23 cellular contexts compared by ENCODE assay signal in the genomic region with DNA sequence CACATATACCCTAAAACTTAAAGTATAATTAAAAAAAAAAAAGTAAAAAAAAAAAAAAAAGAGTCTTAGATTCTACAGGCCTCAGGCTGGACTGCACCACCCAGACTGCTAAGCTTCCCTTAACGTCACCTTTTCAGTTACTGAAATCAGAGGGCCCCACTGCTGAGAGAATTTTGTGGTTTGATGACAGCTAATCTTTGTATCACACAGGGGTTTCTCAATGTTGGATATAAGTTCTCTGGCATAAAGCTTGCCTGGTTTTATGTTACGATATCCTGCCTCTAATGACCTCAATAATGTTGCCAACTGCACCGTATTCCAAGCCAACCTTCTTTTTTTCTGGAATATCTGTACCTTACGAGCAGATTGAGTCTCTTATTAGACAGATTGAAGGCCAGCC. TPM values are rescaled to one million over a fixed set of nuclear protein-coding genes. Genes with fewer than 3 reads are reported as not detected.
DNase-seq lines count a peak whose midpoint lies in the region; ATAC-seq and TF ChIP-seq lines count a peak whose summit lies in the region.
"Had no signal": no experiment of that assay in that cellular context is flagged by ENCODE, and none has a peak within 500 bp of the region (broad histone marks: within the 10 kb centered on the region; RNA-seq: fewer than 3 reads in every experiment).

No MANE protein-coding gene starts in this region.

- no peaks in the 10 kb centered on the region for H3K9me2 ChIP-seq in PC-3 (replicated peaks; ENCODE audit: low read length)

- intact Hi-C loops in IMR-90 (cut with micrococcal nuclease) (loop anchor here (10.0 kb wide), 2 partner anchors 92 to 272 kb away; no protein-coding TSS in a partner anchor), PC-3 (cut with micrococcal nuclease) (no loop called here)

- no peak overlapping the region for H3K18ac ChIP-seq in IMR-90 (ENCODE audit: low read depth, low read length)

- DNase-seq in IMR-90 (no peak), PC-3 (peak; percentile 20), cardiac fibroblast (ENCODE audit: low read depth in 2 of 2) (peak; percentile 12 to 96), fibroblast of the aortic adventitia (ENCODE audit: low read depth) (peak; percentile 45), hypothalamus (lab: John Stamatoyannopoulos, UW) (no peak), GF-D8 (lab: John Stamatoyannopoulos, UW) (no peak)
- DNase-seq: AML-193; CD4-positive, alpha-beta T cell; HCEC 1CT; Kasumi-1; MM.1S; NCI-H2029 treated with DMSO at 0.1 percent for 48 hours; NCI-H526 treated with DMSO at 0.1 percent for 48 hours; Peyer's patch; SHP77 treated with DMSO at 0.1 percent for 48 hours had no signal

- H3K4me3 ChIP-seq in IMR-90 (ENCODE audit: insufficient read depth, low read depth, low read length) = no peak overlapping the region
- no peak overlapping the region for H3K4me3 ChIP-seq in PC-3 (ENCODE audit: low read length)
- no peak overlapping the region for H3K4me3 ChIP-seq in cardiac fibroblast (replicated peaks in 1 of 2; ENCODE audit: low read depth in 2 of 2, low read length in 2 of 2)
- H3K4me3 ChIP-seq in fibroblast of the aortic adventitia (ENCODE audit: low read depth, low read length) = no peak overlapping the region
- H3K4me3 ChIP-seq: A549; BLaER1 treated with 17β-estradiol and CSF1 and Interleukin-3, amounts not matched to agents 10 nM and 100 nM; GM23338; K562; Peyer's patch had no signal

- H3K14ac ChIP-seq in IMR-90 (replicated peaks; ENCODE audit: low read depth, low read length) = no peak overlapping the region

- TF ChIP-seq CTCF in IMR-90 (conservative IDR thresholded peaks at IDR 0.05; ENCODE audit: low read depth, low read length) (no peak), PC-3 (conservative IDR thresholded peaks at IDR 0.05; ENCODE audit: low read depth, low read length) (no peak), cardiac fibroblast (IDR thresholded peaks at IDR 0.05; ENCODE audit: low read depth, low read length) (no peak), fibroblast of the aortic adventitia (IDR thresholded peaks at IDR 0.05; ENCODE audit: insufficient read depth, low read length) (no peak)

- no peaks in the 10 kb centered on the region for H3K36me3 ChIP-seq in IMR-90 (ENCODE audit: control insufficient read depth, insufficient read depth, low read length)
- no peaks in the 10 kb centered on the region for H3K36me3 ChIP-seq in PC-3 (ENCODE audit: low read depth, low read length)
- H3K36me3 ChIP-seq: BLaER1 treated with 17β-estradiol and CSF1 and Interleukin-3, amounts not matched to agents 10 nM and 100 nM; Peyer's patch had no signal

- WGBS in IMR-90 (ENCODE audit: extremely low coverage in 2 of 2, insufficient read length in 1 of 2), 2 experiments = no CpG with 5 or more reads among the region's 4 CpGs

- no peak overlapping the region for H3K27ac ChIP-seq in IMR-90 (ENCODE audit: insufficient read depth, low read length)
- H3K27ac ChIP-seq in PC-3 (ENCODE audit: low read length) = no peak overlapping the region
- H3K27ac ChIP-seq: A549; BLaER1 treated with 17β-estradiol and CSF1 and Interleukin-3, amounts not matched to agents 10 nM and 100 nM; Peyer's patch had no signal

- dilution Hi-C loops in IMR-90 (cut with HindIII; ENCODE audit: low sequenced_read_pairs, unreplicated experiment) = no loop called here

- no TSS peak for BruUV-seq in IMR-90 (replicated peaks; lab: Mats Ljungman, UMichigan)
- no TSS peak for BruUV-seq in PC-3 (replicated peaks; lab: Mats Ljungman, UMichigan)

- no peaks in the 10 kb centered on the region for H3K9me1 ChIP-seq in IMR-90 (ENCODE audit: insufficient read depth, low read length)

- in situ Hi-C loops in IMR-90 (cut with MboI; ENCODE audit: low sequenced_read_pairs) = loop anchor here (25.0 kb wide), 1 partner anchor 581 kb away; no protein-coding TSS in a partner anchor

- no peak for TF ChIP-seq POLR2A in IMR-90 (IDR thresholded peaks at IDR 0.05; ENCODE audit: low read depth, low read length)

- no peak overlapping the region for H2BK20ac ChIP-seq in IMR-90 (ENCODE audit: low read depth, low read length)

- H2BK5ac ChIP-seq in IMR-90 (ENCODE audit: low read depth, low read length, poor library complexity, severe bottlenecking) = no peak overlapping the region

- no peak overlapping the region for H4K91ac ChIP-seq in IMR-90 (ENCODE audit: insufficient read depth, low read depth, low read length)

- no peak overlapping the region for H3K56ac ChIP-seq in IMR-90 (ENCODE audit: extremely low read depth, insufficient read depth, low read length)

- H3K9ac ChIP-seq in IMR-90 (ENCODE audit: low read depth, low read length) (no peak overlapping the region), PC-3 (ENCODE audit: low read length) (no peak overlapping the region)
- H3K9ac ChIP-seq: BLaER1 treated with 17β-estradiol and CSF1 and Interleukin-3, amounts not matched to agents 10 nM and 100 nM had no signal

- no peaks in the 10 kb centered on the region for H3K79me2 ChIP-seq in PC-3 (ENCODE audit: low read length)

- H2BK15ac ChIP-seq in IMR-90 (ENCODE audit: low read depth, low read length) = no peak overlapping the region

- H2AK9ac ChIP-seq in IMR-90 (replicated peaks; ENCODE audit: low read depth, low read length, poor library complexity) = no peak overlapping the region

- no peak overlapping the region for H4K8ac ChIP-seq in IMR-90 (ENCODE audit: low read depth in 2 of 2, low read length in 2 of 2)

- no peak for ATAC-seq in IMR-90 (ENCODE audit: low read depth)
- ATAC-seq in PC-3 = no peak
- ATAC-seq in GM19324 (IDR thresholded peaks at IDR 0.05; ENCODE audit: low FRiP score, unreplicated experiment) = no peak
- ATAC-seq: A549, GM23338, HepG2, K562 had no signal

- no peaks in the 10 kb centered on the region for H3F3A ChIP-seq in PC-3 (ENCODE audit: low read length, unreplicated experiment)

- POLR2A ChIA-PET in IMR-90 (lab: Charles Lee; ENCODE audit: unreplicated experiment) = no interaction called here
- POLR2A ChIA-PET in PC-3 (lab: Charles Lee; ENCODE audit: unreplicated experiment) = no interaction called here

- H2BK120ac ChIP-seq in IMR-90 (ENCODE audit: low read depth, low read length) = no peak overlapping the region

- H2AFZ ChIP-seq in IMR-90 (replicated peaks; ENCODE audit: low read length, poor library complexity) = no peak overlapping the region
- no peak overlapping the region for H2AFZ ChIP-seq in PC-3 (ENCODE audit: low read length)
- H2AFZ ChIP-seq: GM23338 had no signal

- H3K4me2 ChIP-seq in IMR-90 (ENCODE audit: low read depth, low read length) (no peak overlapping the region), PC-3 (ENCODE audit: low read length) (no peak overlapping the region)
- H3K4me2 ChIP-seq: A549; BLaER1 treated with 17β-estradiol and CSF1 and Interleukin-3, amounts not matched to agents 10 nM and 100 nM; GM23338 had no signal

- H2AK5ac ChIP-seq in IMR-90 (ENCODE audit: low read depth, low read length) = no peak overlapping the region

- no peak overlapping the region for H3K4ac ChIP-seq in IMR-90 (ENCODE audit: low read depth, low read length)

- H3K27me3 ChIP-seq in IMR-90 (ENCODE audit: control insufficient read depth, insufficient read depth, low read length) (no peaks in the 10 kb centered on the region), PC-3 (ENCODE audit: low read length) (no peaks in the 10 kb centered on the region)
- H3K27me3 ChIP-seq: BLaER1 treated with 17β-estradiol and CSF1 and Interleukin-3, amounts not matched to agents 10 nM and 100 nM; Peyer's patch had no signal

- H4K20me1 ChIP-seq in IMR-90 (ENCODE audit: insufficient read depth, low read length) (no peaks in the 10 kb centered on the region), PC-3 (ENCODE audit: low read length) (no peaks in the 10 kb centered on the region)
- H4K20me1 ChIP-seq: BLaER1 treated with 17β-estradiol and CSF1 and Interleukin-3, amounts not matched to agents 10 nM and 100 nM had no signal

- H3K23ac ChIP-seq in IMR-90 (ENCODE audit: low read depth, low read length) = no peak overlapping the region

- TF ChIP-seq RAD21 in IMR-90 (IDR thresholded peaks at IDR 0.05; ENCODE audit: low read length) = no peak

- CTCF ChIA-PET in IMR-90 (lab: Yijun Ruan, JAX) = no interaction called here
- CTCF ChIA-PET in PC-3 (lab: Charles Lee) = no interaction called here

- H3K4me1 ChIP-seq in IMR-90 (ENCODE audit: control insufficient read depth, insufficient read depth, low read length) (peaks cover 8% of the 10 kb centered on the region; the same call in 1 of the 2 replicates), PC-3 (ENCODE audit: insufficient read depth, low read length) (no peaks in the 10 kb centered on the region)
- H3K4me1 ChIP-seq: A549; BLaER1 treated with 17β-estradiol and CSF1 and Interleukin-3, amounts not matched to agents 10 nM and 100 nM; Peyer's patch had no signal

- H3K79me1 ChIP-seq in IMR-90 (ENCODE audit: low read depth in 1 of 2, low read length in 2 of 2) = no peaks in the 10 kb centered on the region

- peak overlapping the region; percentile 17; the same call in 1 of the 2 replicates for H4K5ac ChIP-seq in IMR-90 (ENCODE audit: low read depth, low read length)

- H3K9me3 ChIP-seq in IMR-90 (ENCODE audit: control insufficient read depth, insufficient read depth, low read length) (no peaks in the 10 kb centered on the region), PC-3 (ENCODE audit: low read length) (no peaks in the 10 kb centered on the region)
- H3K9me3 ChIP-seq: A549; BLaER1 treated with 17β-estradiol and CSF1 and Interleukin-3, amounts not matched to agents 10 nM and 100 nM; Peyer's patch had no signal

TF ChIP-seq in IMR-90, 13 proteins besides CTCF, POLR2A, EP300 and RAD21 (continues in another document):
- TF ChIP-seq RFX5 (IDR thresholded peaks at IDR 0.05; ENCODE audit: low read depth, low read length) (no peak), BHLHE40 (IDR thresholded peaks at IDR 0.05; ENCODE audit: low read depth, low read length) (no peak), MXI1 (IDR thresholded peaks at IDR 0.05; ENCODE audit: borderline replicate concordance, low read depth, low read length) (no peak), FOS (IDR thresholded peaks at IDR 0.05; ENCODE audit: low read depth, low read length) (no peak), MAFK (IDR thresholded peaks at IDR 0.05; ENCODE audit: low read depth, low read length) (no peak), SMC3 (IDR thresholded peaks at IDR 0.05; ENCODE audit: low read depth, low read length) (no peak)
- TF ChIP-seq, protein P1, sequence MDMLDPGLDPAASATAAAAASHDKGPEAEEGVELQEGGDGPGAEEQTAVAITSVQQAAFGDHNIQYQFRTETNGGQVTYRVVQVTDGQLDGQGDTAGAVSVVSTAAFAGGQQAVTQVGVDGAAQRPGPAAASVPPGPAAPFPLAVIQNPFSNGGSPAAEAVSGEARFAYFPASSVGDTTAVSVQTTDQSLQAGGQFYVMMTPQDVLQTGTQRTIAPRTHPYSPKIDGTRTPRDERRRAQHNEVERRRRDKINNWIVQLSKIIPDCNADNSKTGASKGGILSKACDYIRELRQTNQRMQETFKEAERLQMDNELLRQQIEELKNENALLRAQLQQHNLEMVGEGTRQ (IDR thresholded peaks at IDR 0.05; ENCODE audit: low read depth, low read length) = no peak

RNA-seq across cellular contexts. Expression of a gene that starts 43.1 kb away (rescaled TPM):
- under 0.01 and 0.18 TPM in 2 replicates for total RNA-seq in IMR-90 (2012; rRNA removed)
- polyA plus RNA-seq in IMR-90 (2012; rRNA removed) = 0.05 and 0.09 TPM in 2 replicates
- 0.05 and 0.08 TPM in 2 replicates for polyA plus RNA-seq in IMR-90 (2012; cell fraction: cytosol; rRNA removed)
- 0.12 and 0.32 TPM in 2 replicates for polyA plus RNA-seq in IMR-90 (2012; cell fraction: nucleus; rRNA removed; ENCODE audit: low replicate concordance)
- total RNA-seq in PC-3 (2014; rRNA removed) = not detected in 2 replicates
- total RNA-seq in fibroblast of the aortic adventitia (ENCODE audit: low replicate concordance) = 0.27 and 3.4 TPM in 2 replicates
- total RNA-seq: CD4-positive, alpha-beta T cell; GM23338; HT-29; NCI-H460 had no signal
- polyA plus RNA-seq: A549, GM23338, K562 had no signal

Comparison
In these comparisons a context has a peak if more than half of its experiments do, and no peak if none do; other contexts are left out.
1. DNase-seq: peak in PC-3 (single experiment), cardiac fibroblast (2 of 2) and fibroblast of the aortic adventitia (single experiment); none in IMR-90 (single experiment), hypothalamus (0 of 51) and GF-D8 (single experiment).